8 cellular contexts compared by ENCODE assay signal in the genomic region with DNA sequence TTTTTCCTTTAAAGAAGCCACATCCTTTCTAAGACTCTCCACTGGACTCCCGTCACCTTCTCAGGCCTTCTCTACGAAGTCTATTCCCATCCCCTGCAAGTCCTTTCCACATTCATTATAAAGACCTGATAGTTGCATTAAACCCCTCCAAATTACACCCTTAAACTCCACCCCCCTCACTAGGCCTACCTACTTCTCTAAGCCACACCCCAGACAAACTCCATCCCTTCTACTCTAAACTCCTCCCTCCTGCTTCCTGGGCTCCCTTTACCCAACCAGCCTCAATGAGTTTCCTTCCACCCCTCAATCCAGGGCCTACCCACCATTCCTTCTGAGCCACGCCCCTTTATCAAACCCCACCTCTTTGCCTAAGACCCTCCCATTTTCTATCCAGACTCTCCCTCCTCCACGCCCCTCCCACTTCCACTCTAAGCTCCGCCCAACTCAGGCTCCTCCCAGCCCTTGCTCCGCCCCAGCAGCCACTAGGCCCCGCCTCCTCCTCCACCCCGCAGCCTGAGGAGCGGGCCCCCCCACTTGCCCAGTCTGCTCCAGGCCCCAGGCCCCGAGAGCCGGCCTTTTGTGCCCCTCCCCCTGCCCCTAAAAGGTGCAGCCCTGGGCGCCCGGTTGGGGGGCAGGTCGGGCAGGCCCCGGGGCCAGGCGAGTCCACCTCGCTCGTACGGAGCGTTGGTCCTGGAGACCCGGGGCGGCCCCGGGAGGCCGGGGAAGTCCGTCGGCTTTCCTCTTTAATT. TPM values are rescaled to one million over a fixed set of nuclear protein-coding genes. Genes with fewer than 3 reads are reported as not detected.
DNase-seq lines count a peak whose midpoint lies in the region; TF ChIP-seq lines count a peak whose summit lies in the region.

No MANE protein-coding gene starts in this region.

- H3K4me1 Mint-ChIP-seq in activated naive CD4-positive, alpha-beta T cell treated with anti-CD3 and anti-CD28 coated beads, Interleukin-2, amount 50 U/mL, for 24 hours = peaks cover 28% of the 10 kb centered on the region
- peaks cover 17% of the 10 kb centered on the region for H3K4me1 Mint-ChIP-seq in osteocyte (ENCODE audit: unreplicated experiment)

- peak overlapping the region; percentile 100 for H3K27ac Mint-ChIP-seq in activated naive CD4-positive, alpha-beta T cell treated with anti-CD3 and anti-CD28 coated beads, Interleukin-2, amount 50 U/mL, for 24 hours
- peak overlapping the region; percentile 100 for H3K27ac Mint-ChIP-seq in osteocyte (ENCODE audit: unreplicated experiment)

- peak overlapping the region; percentile 97 for H3K4me3 Mint-ChIP-seq in activated naive CD4-positive, alpha-beta T cell treated with anti-CD3 and anti-CD28 coated beads, Interleukin-2, amount 50 U/mL, for 24 hours
- H3K4me3 Mint-ChIP-seq in osteocyte (ENCODE audit: unreplicated experiment) = peak overlapping the region; percentile 96

- H3K36me3 ChIP-seq in SK-N-MC (ENCODE audit: insufficient read depth, low read length) (peaks cover 28% of the 10 kb centered on the region), thymus (ENCODE audit: control insufficient read depth, insufficient read depth) (peaks cover 28% of the 10 kb centered on the region)

- H3K9ac ChIP-seq in SK-N-MC (ENCODE audit: insufficient read length) = peak overlapping the region; percentile 98

- H3K27ac ChIP-seq in SK-N-MC (peak overlapping the region; percentile 99), thymus (ENCODE audit: low read depth) (peak overlapping the region; percentile 95)

- DNase-seq in GM04503 (ENCODE audit: low read depth) (peak; percentile 65), HFF-Myc (ENCODE audit: extremely low read depth, low read depth) (peak; percentile 87), NB4 (ENCODE audit: low read depth) (peak; percentile 91), SK-N-MC (ENCODE audit: low read depth, low spot score) (peak; percentile 99), glomerular visceral epithelial cell (ENCODE audit: extremely low spot score) (peak; percentile 98), osteocyte (ENCODE audit: extremely low spot score, unreplicated experiment) (peak; percentile 99)

- peak overlapping the region; percentile 80 for H3K4me3 ChIP-seq in HFF-Myc (replicated peaks; ENCODE audit: low read depth, low read length)
- H3K4me3 ChIP-seq in NB4 (ENCODE audit: low read depth, low read length) = peak overlapping the region; percentile 50
- peak overlapping the region; percentile 100 for H3K4me3 ChIP-seq in SK-N-MC
- H3K4me3 ChIP-seq in thymus (ENCODE audit: low read length) = peak overlapping the region; percentile 75

- no peaks in the 10 kb centered on the region for H3K9me3 Mint-ChIP-seq in activated naive CD4-positive, alpha-beta T cell treated with anti-CD3 and anti-CD28 coated beads, Interleukin-2, amount 50 U/mL, for 24 hours
- H3K9me3 Mint-ChIP-seq in osteocyte (ENCODE audit: unreplicated experiment) = no peaks in the 10 kb centered on the region

- TF ChIP-seq CTCF in HFF-Myc (IDR thresholded peaks at IDR 0.05; ENCODE audit: low read depth, low read length, missing control alignments) = no peak
- TF ChIP-seq CTCF in NB4 (IDR thresholded peaks at IDR 0.05; ENCODE audit: low read depth, low read length) = no peak
- TF ChIP-seq CTCF in osteocyte (IDR thresholded peaks at IDR 0.05) = no peak

- no peak for TF ChIP-seq POLR2A in NB4 (IDR thresholded peaks at IDR 0.05; ENCODE audit: extremely low read depth, insufficient read length)

- no peaks in the 10 kb centered on the region for H3K27me3 ChIP-seq in thymus (ENCODE audit: control insufficient read depth, insufficient read depth)

- H3K4me1 ChIP-seq in thymus (ENCODE audit: control insufficient read depth, insufficient read depth, low read length) = peaks cover 7% of the 10 kb centered on the region

- H3K36me3 Mint-ChIP-seq in activated naive CD4-positive, alpha-beta T cell treated with anti-CD3 and anti-CD28 coated beads, Interleukin-2, amount 50 U/mL, for 24 hours = peaks cover 23% of the 10 kb centered on the region
- peaks cover 27% of the 10 kb centered on the region for H3K36me3 Mint-ChIP-seq in osteocyte (ENCODE audit: unreplicated experiment)

- 8% methylated on average over 26 of the region's 26 CpGs for WGBS in thymus

- H3K9me3 ChIP-seq in SK-N-MC (ENCODE audit: low read depth, low read length) (no peaks in the 10 kb centered on the region), thymus (ENCODE audit: control insufficient read depth) (peaks cover 1% of the 10 kb centered on the region)

- H3K27me3 Mint-ChIP-seq in activated naive CD4-positive, alpha-beta T cell treated with anti-CD3 and anti-CD28 coated beads, Interleukin-2, amount 50 U/mL, for 24 hours = no peaks in the 10 kb centered on the region
- H3K27me3 Mint-ChIP-seq in osteocyte (ENCODE audit: unreplicated experiment) = no peaks in the 10 kb centered on the region

RNA-seq across cellular contexts. Expression of a gene that starts 0.4 kb away (rescaled TPM):
- total RNA-seq in osteocyte = 17.0 and 19.1 TPM in 2 replicates
- polyA plus RNA-seq in thymus = 11.9 TPM

RNA-seq across cellular contexts. Expression of a gene that starts 1.2 kb away (rescaled TPM):
- 15.5 and 15.6 TPM in 2 replicates for total RNA-seq in osteocyte
- 25.0 TPM for polyA plus RNA-seq in thymus

RNA-seq across cellular contexts. Expression of a gene that starts 6.6 kb away (rescaled TPM):
- 16.9 and 19.2 TPM in 2 replicates for total RNA-seq in osteocyte
- 7.2 TPM for polyA plus RNA-seq in thymus

RNA-seq across cellular contexts. Expression of a gene that starts 18.2 kb away (rescaled TPM):
- total RNA-seq in osteocyte = 27.4 and 29.2 TPM in 2 replicates
- polyA plus RNA-seq in thymus = 5.5 TPM

RNA-seq across cellular contexts. Expression of a gene that starts 25.5 kb away (rescaled TPM):
- total RNA-seq in osteocyte = 9.2 and 9.6 TPM in 2 replicates
- polyA plus RNA-seq in thymus = 5.4 TPM

Comparison
In these comparisons a context has a peak if more than half of its experiments do, and no peak if none do; other contexts are left out.
1. Peak in every context shown above with its lines: DNase-seq, H3K4me3 ChIP-seq and H3K27ac ChIP-seq.
2. H3K4me3 ChIP-seq: peak in every context shown above with its lines; median percentile 100 in SK-N-MC; 80 in HFF-Myc; 75 in thymus; 50 in NB4.